Comparison of ENCODE assay signal across 31 cellular contexts in genomic region chr3:79410136-79410535, GRCh38.
"Had no signal": no experiment of that assay in that cellular context is flagged by ENCODE, and none has a peak within 500 bp of the region (broad histone marks: within the 10 kb centered on the region; RNA-seq: fewer than 3 reads in every experiment).

No MANE protein-coding gene starts in this region.

- H3K36me3 ChIP-seq: neural progenitor cell, ovary, spleen, suprapubic skin, tibial artery, transverse colon, vagina had no signal

- H3K9me3 Mint-ChIP-seq: nephron, neural progenitor cell, type B pancreatic cell had no signal

- H3K27ac ChIP-seq: neural progenitor cell, ovary, parathyroid adenoma, psoas muscle, skin epidermis, spleen, suprapubic skin, testis, tibial artery, transverse colon, vagina had no signal

- H3K27me3 ChIP-seq: neural progenitor cell, ovary, spleen, suprapubic skin, testis, tibial artery, transverse colon, vagina had no signal

- H3K36me3 Mint-ChIP-seq: naive thymus-derived CD4-positive, alpha-beta T cell; natural killer cell; neural progenitor cell; stimulated activated memory B cell treated with anti-CD40 and anti-IgM and Interleukin-4, amounts not matched to agents 10 μg/mL and 1 μg/mL and 100 μg/mL, for 72 hours; type B pancreatic cell had no signal

- DNase-seq: naive thymus-derived CD4-positive, alpha-beta T cell; natural killer cell; occipital lobe; ovary; posterior cingulate gyrus; psoas muscle; right cardiac atrium; spleen; stimulated activated CD4-positive, alpha-beta T cell treated with anti-CD3 and anti-CD28 coated beads, Interleukin-12 subunit alpha, Interleukin-12 subunit beta, amount 100 ng/mL, for 4 hours; stimulated activated CD4-positive, alpha-beta T cell treated with anti-CD3 and anti-CD28 coated beads, Interleukin-1b, Interleukin-23, amount 100 ng/mL, for 48 hours; stimulated activated CD4-positive, alpha-beta T cell treated with anti-CD3 and anti-CD28 coated beads, Interleukin-4, amount 100 ng/mL, for 1 hour; stimulated activated CD4-positive, alpha-beta T cell treated with anti-CD3 and anti-CD28 coated beads, Interleukin-4, amount 100 ng/mL, for 4 hours; stimulated activated CD8-positive, alpha-beta memory T cell treated with anti-CD3 and anti-CD28 coated beads, Interleukin-4, amount 100 ng/mL, for 48 hours; stimulated activated naive CD4-positive, alpha-beta T cell; stimulated activated naive CD8-positive, alpha-beta T cell treated with anti-CD3 and anti-CD28 coated beads, Interleukin-15, amount 100 ng/mL, for 72 hours; stimulated activated naive CD8-positive, alpha-beta T cell treated with anti-CD3 and anti-CD28 coated beads, Interleukin-15, Interleukin-2, amounts not matched to agents 100 U/mL and 50 U/mL, for 24 hours; substantia nigra; testis; tibial artery; transverse colon had no signal

- H3K27ac Mint-ChIP-seq: naive thymus-derived CD4-positive, alpha-beta T cell; natural killer cell; nephron; neural progenitor cell; progenitor cell of endocrine pancreas; stimulated activated memory B cell treated with anti-CD40 and anti-IgM and Interleukin-4, amounts not matched to agents 10 μg/mL and 1 μg/mL and 100 μg/mL, for 72 hours; stimulated activated naive CD8-positive, alpha-beta T cell treated with anti-CD3 and anti-CD28 coated beads, Interleukin-15, amount 100 ng/mL, for 72 hours; type B pancreatic cell had no signal

- H3K4me1 ChIP-seq: neural progenitor cell, parathyroid adenoma, spleen, testis, tibial artery, transverse colon, vagina had no signal

- H3K4me3 ChIP-seq: neural progenitor cell, ovary, psoas muscle, skin epidermis, smooth muscle cell, spleen, suprapubic skin, testis, tibial artery, transverse colon, vagina had no signal

- H3K4me3 Mint-ChIP-seq: naive thymus-derived CD4-positive, alpha-beta T cell; natural killer cell; nephron; neural progenitor cell; stimulated activated memory B cell treated with anti-CD40 and anti-IgM and Interleukin-4, amounts not matched to agents 10 μg/mL and 1 μg/mL and 100 μg/mL, for 72 hours; stimulated activated naive CD8-positive, alpha-beta T cell treated with anti-CD3 and anti-CD28 coated beads, Interleukin-15, amount 100 ng/mL, for 72 hours; type B pancreatic cell had no signal

- H3K27me3 Mint-ChIP-seq: naive thymus-derived CD4-positive, alpha-beta T cell; stimulated activated memory B cell treated with anti-CD40 and anti-IgM and Interleukin-4, amounts not matched to agents 10 μg/mL and 1 μg/mL and 100 μg/mL, for 72 hours; stimulated activated naive CD8-positive, alpha-beta T cell treated with anti-CD3 and anti-CD28 coated beads, Interleukin-15, amount 100 ng/mL, for 72 hours; type B pancreatic cell had no signal

- ATAC-seq: naive thymus-derived CD4-positive, alpha-beta T cell; natural killer cell; psoas muscle; right cardiac atrium; sciatic nerve; stimulated activated memory B cell treated with anti-CD40 and anti-IgM and Interleukin-4, amounts not matched to agents 10 μg/mL and 1 μg/mL and 100 μg/mL, for 72 hours; stimulated activated naive CD8-positive, alpha-beta T cell treated with anti-CD3 and anti-CD28 coated beads, Interleukin-15, amount 100 ng/mL, for 72 hours; stimulated activated naive CD8-positive, alpha-beta T cell treated with anti-CD3 and anti-CD28 coated beads, Interleukin-15, Interleukin-2, amounts not matched to agents 100 U/mL and 50 U/mL, for 24 hours had no signal

- H3K4me1 Mint-ChIP-seq: naive thymus-derived CD4-positive, alpha-beta T cell; natural killer cell; nephron; neural progenitor cell; stimulated activated memory B cell treated with anti-CD40 and anti-IgM and Interleukin-4, amounts not matched to agents 10 μg/mL and 1 μg/mL and 100 μg/mL, for 72 hours; stimulated activated naive CD8-positive, alpha-beta T cell treated with anti-CD3 and anti-CD28 coated beads, Interleukin-15, amount 100 ng/mL, for 72 hours had no signal

- H3K9me3 ChIP-seq: ovary, psoas muscle, spleen, suprapubic skin, testis, tibial artery, transverse colon, vagina had no signal
